8 cellular contexts compared by ENCODE assay signal in genomic region chr17:75877752-75878173, GRCh38. TPM values are rescaled to one million over a fixed set of nuclear protein-coding genes. Genes with fewer than 3 reads are reported as not detected.
DNase-seq lines count a peak whose midpoint lies in the region; ATAC-seq lines count a peak whose summit lies in the region.

No MANE protein-coding gene starts in this region.

- peaks cover 20 to 31% (median 23%) of the 10 kb centered on the region in 3 donors for H3K4me1 Mint-ChIP-seq in naive B cell

- H3K9me3 ChIP-seq in NT2/D1 (ENCODE audit: insufficient read depth, low read length) (no peaks in the 10 kb centered on the region), subcutaneous abdominal adipose tissue (ENCODE audit: control insufficient read depth in 5 of 5, low read length in 5 of 5) (no peaks in the 10 kb centered on the region)

- H3K36me3 Mint-ChIP-seq in naive B cell = no peaks in the 10 kb centered on the region

- peak overlapping the region in 4 of 6 donors; percentile 63 to 90 (median 78) for H3K27ac Mint-ChIP-seq in naive B cell

- peaks cover 32% of the 10 kb centered on the region for H3K36me3 ChIP-seq in NT2/D1 (ENCODE audit: insufficient read depth, insufficient read length, low read length)
- H3K36me3 ChIP-seq in subcutaneous abdominal adipose tissue (ENCODE audit: control insufficient read depth in 5 of 5, insufficient read depth in 5 of 5, low read length in 5 of 5) = peaks cover 0 to 22% (median 16%) of the 10 kb centered on the region in 5 donors

- H3K9ac ChIP-seq in NT2/D1 (ENCODE audit: insufficient read length, low read depth) (peak overlapping the region; percentile 90), subcutaneous abdominal adipose tissue (ENCODE audit: low read length in 5 of 5) (peak overlapping the region; percentile 73 to 96 (median 90))

- H3K4me3 ChIP-seq in NT2/D1 (ENCODE audit: insufficient read length, low read depth) = peak overlapping the region; percentile 64
- peak overlapping the region; percentile 74 to 88 (median 84) for H3K4me3 ChIP-seq in subcutaneous abdominal adipose tissue (ENCODE audit: low read depth in 1 of 5, low read length in 5 of 5)

- H3K27ac ChIP-seq in subcutaneous abdominal adipose tissue (ENCODE audit: low read depth, low read length) = peak overlapping the region; percentile 98

- H3K27me3 ChIP-seq in NT2/D1 (ENCODE audit: insufficient read depth, insufficient read length) = peaks cover 13% of the 10 kb centered on the region
- H3K27me3 ChIP-seq in subcutaneous abdominal adipose tissue (ENCODE audit: control insufficient read depth in 5 of 5, insufficient read depth in 4 of 5, low read length in 5 of 5) = peaks cover 0 to 13% (median 0%) of the 10 kb centered on the region in 5 donors

- H3K27me3 Mint-ChIP-seq in naive B cell = peaks cover 0 to 32% (median 10%) of the 10 kb centered on the region in 3 donors

- H3K4me3 Mint-ChIP-seq in naive B cell = peak overlapping the region; percentile 76 to 92 (median 86)

- H3K9me3 Mint-ChIP-seq in naive B cell = no peaks in the 10 kb centered on the region

- peaks cover 18% of the 10 kb centered on the region for H3K4me1 ChIP-seq in NT2/D1 (ENCODE audit: insufficient read depth, insufficient read length)
- peaks cover 16 to 53% (median 43%) of the 10 kb centered on the region in 5 donors for H3K4me1 ChIP-seq in subcutaneous abdominal adipose tissue (ENCODE audit: control insufficient read depth in 5 of 5, insufficient read depth in 5 of 5, low read length in 5 of 5)

- DNase-seq in ELF-1 (ENCODE audit: low read depth, low spot score) = peak; percentile 83
- no peak for DNase-seq in NT2/D1 (ENCODE audit: low read depth, low spot score)
- DNase-seq in activated T-cell treated with anti-CD3 and anti-CD28 coated beads, Interleukin-2, amount 50 U/mL, for 48 hours = peak; percentile 80 to 86
- peak; percentile 72 for DNase-seq in naive B cell
- DNase-seq in NCI-H2107 treated with DMSO at 0.1 percent for 48 hours (lab: John Stamatoyannopoulos, UW; ENCODE audit: unreplicated experiment) = no peak

- peak; percentile 44 for ATAC-seq in HG03045 (IDR thresholded peaks at IDR 0.05; ENCODE audit: unreplicated experiment)
- peak; percentile 68 for ATAC-seq in esophagus mucosa
- peak; percentile 85 to 86 for ATAC-seq in naive B cell (ENCODE audit: low read depth in 2 of 2)

RNA-seq across cellular contexts. Expression of gene TRIM47, which starts 0.6 kb away (rescaled TPM):
- total RNA-seq in esophagus mucosa = 23.4 TPM
- polyA plus RNA-seq in naive B cell (ENCODE audit: low read depth in 6 of 6) = 1 to 10 TPM in 3 of 6 donors, under 1 TPM in 2, not detected in 1; 0.97 to 2.2 (median 1.7) TPM

RNA-seq across cellular contexts. Expression of gene TRIM65, which starts 19.0 kb away (rescaled TPM):
- total RNA-seq in esophagus mucosa = 10.6 TPM
- polyA plus RNA-seq in naive B cell (ENCODE audit: low read depth in 6 of 6) = 10 to 100 TPM; 15.4 to 33.0 (median 23.4) TPM

RNA-seq across cellular contexts. Expression of gene WBP2, which starts 22.6 kb away (rescaled TPM):
- total RNA-seq in esophagus mucosa = 57.5 TPM
- 100 to 1,000 TPM in 2 of 6 donors, 10 to 100 TPM in 4; 73.4 to 134 (median 87.6) TPM for polyA plus RNA-seq in naive B cell (ENCODE audit: low read depth in 6 of 6)

RNA-seq across cellular contexts. Expression of gene MRPL38, which starts 26.9 kb away (rescaled TPM):
- total RNA-seq in esophagus mucosa = 81.8 TPM
- polyA plus RNA-seq in naive B cell (ENCODE audit: low read depth in 6 of 6) = 10 to 100 TPM; 47.3 to 68.8 (median 59.7) TPM

RNA-seq across cellular contexts. Expression of gene UNC13D, which starts 33.6 kb away (rescaled TPM):
- total RNA-seq in esophagus mucosa = 26.0 TPM
- polyA plus RNA-seq in naive B cell (ENCODE audit: low read depth in 6 of 6) = 10 to 100 TPM; 11.5 to 31.5 (median 20.5) TPM

Comparison
In these comparisons a context has a peak if more than half of its experiments do, and no peak if none do; other contexts are left out.
1. DNase-seq: peak in ELF-1 (single experiment), activated T-cell treated with anti-CD3 and anti-CD28 coated beads, Interleukin-2, amount 50 U/mL, for 48 hours (2 of 2) and naive B cell (single experiment); none in NT2/D1 (single experiment) and NCI-H2107 treated with DMSO at 0.1 percent for 48 hours (single experiment).
2. Peak in every context shown above with its lines, with median percentiles within 50 percentile points of each other: ATAC-seq.